ENCODE assay signal across 9 cellular contexts in the genomic region with DNA sequence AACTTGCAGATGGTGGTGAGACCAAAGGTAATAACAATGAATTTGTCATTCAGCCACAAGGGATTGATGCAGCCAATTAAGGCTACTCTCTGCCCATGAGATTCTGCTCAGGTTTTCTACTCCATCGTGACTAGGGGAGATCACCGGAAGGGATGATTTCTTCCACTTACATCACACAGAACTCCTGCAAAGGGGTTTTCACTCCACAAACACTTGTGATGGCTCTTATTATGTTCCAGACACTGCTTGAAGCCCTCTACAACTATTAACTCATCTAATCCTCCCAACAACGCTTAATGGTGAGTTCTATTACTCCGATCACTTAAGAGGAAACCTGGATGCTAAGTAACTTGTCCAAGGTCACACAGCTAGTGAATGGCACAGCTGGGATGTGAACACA. TPM values are rescaled to one million over a fixed set of nuclear protein-coding genes. Genes with fewer than 3 reads are reported as not detected.
"Had no signal": no experiment of that assay in that cellular context is flagged by ENCODE, and none has a peak within 500 bp of the region (broad histone marks: within the 10 kb centered on the region; RNA-seq: fewer than 3 reads in every experiment).

No MANE protein-coding gene starts in this region.

- H3K4me3 ChIP-seq: GM12878 had no signal

- DNase-seq: GDM1, GF-D8 had no signal

- FAIRE-seq: G401.6, GM12878, GM12891, GM12892, GM18507, GM19239 had no signal

- ATAC-seq: GM12878 had no signal

RNA-seq across cellular contexts. Expression of a gene that starts 55.9 kb away (rescaled TPM):
- total RNA-seq: G401, GM12878 had no signal
